Comparison of ENCODE assay signal across 1 cellular context in genomic region chr19:1938071-1938470, GRCh38.
TF ChIP-seq lines count a peak whose summit lies in the region.

No MANE protein-coding gene starts in this region.

TF ChIP-seq in WTC11, 78 proteins besides CTCF, POLR2A, EP300 and RAD21:
- no peak for TF ChIP-seq TEAD1 (CRISPR knock-in tag; IDR thresholded peaks at IDR 0.05)
- TF ChIP-seq, protein P1, sequence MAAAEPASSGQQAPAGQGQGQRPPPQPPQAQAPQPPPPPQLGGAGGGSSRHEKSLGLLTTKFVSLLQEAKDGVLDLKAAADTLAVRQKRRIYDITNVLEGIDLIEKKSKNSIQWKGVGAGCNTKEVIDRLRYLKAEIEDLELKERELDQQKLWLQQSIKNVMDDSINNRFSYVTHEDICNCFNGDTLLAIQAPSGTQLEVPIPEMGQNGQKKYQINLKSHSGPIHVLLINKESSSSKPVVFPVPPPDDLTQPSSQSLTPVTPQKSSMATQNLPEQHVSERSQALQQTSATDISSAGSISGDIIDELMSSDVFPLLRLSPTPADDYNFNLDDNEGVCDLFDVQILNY (CRISPR knock-in tag; IDR thresholded peaks at IDR 0.05): no peak
- TF ChIP-seq, protein P2, sequence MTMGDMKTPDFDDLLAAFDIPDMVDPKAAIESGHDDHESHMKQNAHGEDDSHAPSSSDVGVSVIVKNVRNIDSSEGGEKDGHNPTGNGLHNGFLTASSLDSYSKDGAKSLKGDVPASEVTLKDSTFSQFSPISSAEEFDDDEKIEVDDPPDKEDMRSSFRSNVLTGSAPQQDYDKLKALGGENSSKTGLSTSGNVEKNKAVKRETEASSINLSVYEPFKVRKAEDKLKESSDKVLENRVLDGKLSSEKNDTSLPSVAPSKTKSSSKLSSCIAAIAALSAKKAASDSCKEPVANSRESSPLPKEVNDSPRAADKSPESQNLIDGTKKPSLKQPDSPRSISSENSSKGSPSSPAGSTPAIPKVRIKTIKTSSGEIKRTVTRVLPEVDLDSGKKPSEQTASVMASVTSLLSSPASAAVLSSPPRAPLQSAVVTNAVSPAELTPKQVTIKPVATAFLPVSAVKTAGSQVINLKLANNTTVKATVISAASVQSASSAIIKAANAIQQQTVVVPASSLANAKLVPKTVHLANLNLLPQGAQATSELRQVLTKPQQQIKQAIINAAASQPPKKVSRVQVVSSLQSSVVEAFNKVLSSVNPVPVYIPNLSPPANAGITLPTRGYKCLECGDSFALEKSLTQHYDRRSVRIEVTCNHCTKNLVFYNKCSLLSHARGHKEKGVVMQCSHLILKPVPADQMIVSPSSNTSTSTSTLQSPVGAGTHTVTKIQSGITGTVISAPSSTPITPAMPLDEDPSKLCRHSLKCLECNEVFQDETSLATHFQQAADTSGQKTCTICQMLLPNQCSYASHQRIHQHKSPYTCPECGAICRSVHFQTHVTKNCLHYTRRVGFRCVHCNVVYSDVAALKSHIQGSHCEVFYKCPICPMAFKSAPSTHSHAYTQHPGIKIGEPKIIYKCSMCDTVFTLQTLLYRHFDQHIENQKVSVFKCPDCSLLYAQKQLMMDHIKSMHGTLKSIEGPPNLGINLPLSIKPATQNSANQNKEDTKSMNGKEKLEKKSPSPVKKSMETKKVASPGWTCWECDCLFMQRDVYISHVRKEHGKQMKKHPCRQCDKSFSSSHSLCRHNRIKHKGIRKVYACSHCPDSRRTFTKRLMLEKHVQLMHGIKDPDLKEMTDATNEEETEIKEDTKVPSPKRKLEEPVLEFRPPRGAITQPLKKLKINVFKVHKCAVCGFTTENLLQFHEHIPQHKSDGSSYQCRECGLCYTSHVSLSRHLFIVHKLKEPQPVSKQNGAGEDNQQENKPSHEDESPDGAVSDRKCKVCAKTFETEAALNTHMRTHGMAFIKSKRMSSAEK (CRISPR knock-in tag; IDR thresholded peaks at IDR 0.05; ENCODE audit: borderline replicate concordance): no peak
- TF ChIP-seq, protein P3, sequence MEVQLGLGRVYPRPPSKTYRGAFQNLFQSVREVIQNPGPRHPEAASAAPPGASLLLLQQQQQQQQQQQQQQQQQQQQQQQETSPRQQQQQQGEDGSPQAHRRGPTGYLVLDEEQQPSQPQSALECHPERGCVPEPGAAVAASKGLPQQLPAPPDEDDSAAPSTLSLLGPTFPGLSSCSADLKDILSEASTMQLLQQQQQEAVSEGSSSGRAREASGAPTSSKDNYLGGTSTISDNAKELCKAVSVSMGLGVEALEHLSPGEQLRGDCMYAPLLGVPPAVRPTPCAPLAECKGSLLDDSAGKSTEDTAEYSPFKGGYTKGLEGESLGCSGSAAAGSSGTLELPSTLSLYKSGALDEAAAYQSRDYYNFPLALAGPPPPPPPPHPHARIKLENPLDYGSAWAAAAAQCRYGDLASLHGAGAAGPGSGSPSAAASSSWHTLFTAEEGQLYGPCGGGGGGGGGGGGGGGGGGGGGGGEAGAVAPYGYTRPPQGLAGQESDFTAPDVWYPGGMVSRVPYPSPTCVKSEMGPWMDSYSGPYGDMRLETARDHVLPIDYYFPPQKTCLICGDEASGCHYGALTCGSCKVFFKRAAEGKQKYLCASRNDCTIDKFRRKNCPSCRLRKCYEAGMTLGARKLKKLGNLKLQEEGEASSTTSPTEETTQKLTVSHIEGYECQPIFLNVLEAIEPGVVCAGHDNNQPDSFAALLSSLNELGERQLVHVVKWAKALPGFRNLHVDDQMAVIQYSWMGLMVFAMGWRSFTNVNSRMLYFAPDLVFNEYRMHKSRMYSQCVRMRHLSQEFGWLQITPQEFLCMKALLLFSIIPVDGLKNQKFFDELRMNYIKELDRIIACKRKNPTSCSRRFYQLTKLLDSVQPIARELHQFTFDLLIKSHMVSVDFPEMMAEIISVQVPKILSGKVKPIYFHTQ (CRISPR knock-in tag; IDR thresholded peaks at IDR 0.05): no peak
- TF ChIP-seq HMGXB4 (CRISPR knock-in tag; IDR thresholded peaks at IDR 0.05): no peak
- TF ChIP-seq GABPB1 (CRISPR knock-in tag; IDR thresholded peaks at IDR 0.05): no peak
- no peak for TF ChIP-seq IRF1 (CRISPR knock-in tag; IDR thresholded peaks at IDR 0.05)
- no peak for TF ChIP-seq MAX (CRISPR knock-in tag; IDR thresholded peaks at IDR 0.05)
- TF ChIP-seq ZNF512 (CRISPR knock-in tag; IDR thresholded peaks at IDR 0.05; ENCODE audit: borderline replicate concordance): no peak
- TF ChIP-seq CREB1 (CRISPR knock-in tag; IDR thresholded peaks at IDR 0.05): no peak
- TF ChIP-seq, protein P4, sequence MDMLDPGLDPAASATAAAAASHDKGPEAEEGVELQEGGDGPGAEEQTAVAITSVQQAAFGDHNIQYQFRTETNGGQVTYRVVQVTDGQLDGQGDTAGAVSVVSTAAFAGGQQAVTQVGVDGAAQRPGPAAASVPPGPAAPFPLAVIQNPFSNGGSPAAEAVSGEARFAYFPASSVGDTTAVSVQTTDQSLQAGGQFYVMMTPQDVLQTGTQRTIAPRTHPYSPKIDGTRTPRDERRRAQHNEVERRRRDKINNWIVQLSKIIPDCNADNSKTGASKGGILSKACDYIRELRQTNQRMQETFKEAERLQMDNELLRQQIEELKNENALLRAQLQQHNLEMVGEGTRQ (CRISPR knock-in tag; IDR thresholded peaks at IDR 0.05): no peak
- TF ChIP-seq PREB (CRISPR knock-in tag; IDR thresholded peaks at IDR 0.05; ENCODE audit: borderline replicate concordance): no peak
- TF ChIP-seq, protein P5, sequence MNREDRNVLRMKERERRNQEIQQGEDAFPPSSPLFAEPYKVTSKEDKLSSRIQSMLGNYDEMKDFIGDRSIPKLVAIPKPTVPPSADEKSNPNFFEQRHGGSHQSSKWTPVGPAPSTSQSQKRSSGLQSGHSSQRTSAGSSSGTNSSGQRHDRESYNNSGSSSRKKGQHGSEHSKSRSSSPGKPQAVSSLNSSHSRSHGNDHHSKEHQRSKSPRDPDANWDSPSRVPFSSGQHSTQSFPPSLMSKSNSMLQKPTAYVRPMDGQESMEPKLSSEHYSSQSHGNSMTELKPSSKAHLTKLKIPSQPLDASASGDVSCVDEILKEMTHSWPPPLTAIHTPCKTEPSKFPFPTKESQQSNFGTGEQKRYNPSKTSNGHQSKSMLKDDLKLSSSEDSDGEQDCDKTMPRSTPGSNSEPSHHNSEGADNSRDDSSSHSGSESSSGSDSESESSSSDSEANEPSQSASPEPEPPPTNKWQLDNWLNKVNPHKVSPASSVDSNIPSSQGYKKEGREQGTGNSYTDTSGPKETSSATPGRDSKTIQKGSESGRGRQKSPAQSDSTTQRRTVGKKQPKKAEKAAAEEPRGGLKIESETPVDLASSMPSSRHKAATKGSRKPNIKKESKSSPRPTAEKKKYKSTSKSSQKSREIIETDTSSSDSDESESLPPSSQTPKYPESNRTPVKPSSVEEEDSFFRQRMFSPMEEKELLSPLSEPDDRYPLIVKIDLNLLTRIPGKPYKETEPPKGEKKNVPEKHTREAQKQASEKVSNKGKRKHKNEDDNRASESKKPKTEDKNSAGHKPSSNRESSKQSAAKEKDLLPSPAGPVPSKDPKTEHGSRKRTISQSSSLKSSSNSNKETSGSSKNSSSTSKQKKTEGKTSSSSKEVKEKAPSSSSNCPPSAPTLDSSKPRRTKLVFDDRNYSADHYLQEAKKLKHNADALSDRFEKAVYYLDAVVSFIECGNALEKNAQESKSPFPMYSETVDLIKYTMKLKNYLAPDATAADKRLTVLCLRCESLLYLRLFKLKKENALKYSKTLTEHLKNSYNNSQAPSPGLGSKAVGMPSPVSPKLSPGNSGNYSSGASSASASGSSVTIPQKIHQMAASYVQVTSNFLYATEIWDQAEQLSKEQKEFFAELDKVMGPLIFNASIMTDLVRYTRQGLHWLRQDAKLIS (CRISPR knock-in tag; IDR thresholded peaks at IDR 0.05; ENCODE audit: borderline replicate concordance): no peak
- TF ChIP-seq ELF4 (CRISPR knock-in tag; IDR thresholded peaks at IDR 0.05; ENCODE audit: low read depth): no peak
- TF ChIP-seq ZNF416 (CRISPR knock-in tag; IDR thresholded peaks at IDR 0.05): no peak
- TF ChIP-seq, protein P6, sequence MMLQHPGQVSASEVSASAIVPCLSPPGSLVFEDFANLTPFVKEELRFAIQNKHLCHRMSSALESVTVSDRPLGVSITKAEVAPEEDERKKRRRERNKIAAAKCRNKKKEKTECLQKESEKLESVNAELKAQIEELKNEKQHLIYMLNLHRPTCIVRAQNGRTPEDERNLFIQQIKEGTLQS (CRISPR knock-in tag; conservative IDR thresholded peaks at IDR 0.05): no peak
- no peak for TF ChIP-seq ZNF232 (CRISPR knock-in tag; IDR thresholded peaks at IDR 0.05)
- TF ChIP-seq ZNF671 (CRISPR knock-in tag; IDR thresholded peaks at IDR 0.05): no peak
- TF ChIP-seq FOXP4 (CRISPR knock-in tag; IDR thresholded peaks at IDR 0.05): no peak
- TF ChIP-seq ZNF219 (CRISPR knock-in tag; IDR thresholded peaks at IDR 0.05; ENCODE audit: borderline replicate concordance): no peak
TF ChIP-seq in WTC11: peak in this region for 0.
